8 cellular contexts compared by ENCODE assay signal in the genomic region with DNA sequence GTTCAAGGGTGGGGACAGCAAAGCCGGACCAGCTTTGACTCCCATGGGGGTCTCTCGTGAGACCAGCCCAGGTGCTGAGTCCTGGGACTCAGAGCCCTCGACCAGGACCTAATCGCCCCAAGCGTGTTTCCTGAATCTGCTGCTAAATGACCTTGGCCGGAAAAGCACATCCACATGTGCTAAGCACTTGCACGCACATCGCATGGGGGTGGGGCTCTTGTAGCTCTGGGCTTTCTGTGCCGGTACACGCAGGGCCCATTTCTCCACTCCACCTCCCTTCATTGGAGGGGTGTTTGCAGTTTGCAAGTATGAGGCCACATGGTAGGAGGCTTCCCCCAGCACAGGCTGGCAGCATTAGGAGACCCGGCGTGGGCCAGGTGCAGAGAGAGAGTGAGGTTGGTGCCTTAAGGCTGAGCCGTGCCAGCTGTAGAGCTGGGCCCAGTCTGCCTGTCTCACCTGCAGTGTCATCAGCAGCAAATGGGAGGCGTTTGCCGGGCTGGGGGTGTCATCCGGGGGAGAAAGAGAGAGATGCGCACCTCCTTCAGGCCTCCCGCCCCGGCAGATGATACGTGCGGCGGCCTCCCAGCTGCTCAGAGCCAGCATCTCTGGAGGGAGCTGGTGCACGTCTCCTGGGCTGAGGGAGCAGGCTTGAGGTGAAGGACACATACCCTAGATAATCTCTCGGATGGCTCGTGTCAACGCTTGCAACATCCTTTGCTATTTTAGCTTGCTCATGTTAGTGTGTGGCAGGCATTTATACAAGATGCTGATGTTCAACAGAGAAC. TPM values are rescaled to one million over a fixed set of nuclear protein-coding genes. Genes with fewer than 3 reads are reported as not detected.
DNase-seq lines count a peak whose midpoint lies in the region; ATAC-seq and TF ChIP-seq lines count a peak whose summit lies in the region.

No MANE protein-coding gene starts in this region.

- no peak for TF ChIP-seq POLR2A in Peyer's patch (IDR thresholded peaks at IDR 0.05)

- no peaks in the 10 kb centered on the region for H3K27me3 Mint-ChIP-seq in activated naive CD4-positive, alpha-beta T cell treated with anti-CD3 and anti-CD28 coated beads, Interleukin-2, amount 50 U/mL, for 24 hours
- H3K27me3 Mint-ChIP-seq in nephron progenitor cell (ENCODE audit: low read depth, poor library complexity), result no peaks in the 10 kb centered on the region

- H3K4me3 ChIP-seq in Peyer's patch, result no peak overlapping the region
- no peak overlapping the region for H3K4me3 ChIP-seq in left lung

- intact Hi-C loops in left lung (cut with DNase I), result loop anchor here in 1 of 2 donors (10.0 kb wide), 1 partner anchor 217 kb away; no protein-coding TSS in a partner anchor

- H3K4me3 Mint-ChIP-seq in activated naive CD4-positive, alpha-beta T cell treated with anti-CD3 and anti-CD28 coated beads, Interleukin-2, amount 50 U/mL, for 24 hours, result peak overlapping the region; percentile 90
- H3K4me3 Mint-ChIP-seq in nephron progenitor cell, result no peak overlapping the region

- no peaks in the 10 kb centered on the region for H3K9me3 Mint-ChIP-seq in activated naive CD4-positive, alpha-beta T cell treated with anti-CD3 and anti-CD28 coated beads, Interleukin-2, amount 50 U/mL, for 24 hours
- peaks cover 45% of the 10 kb centered on the region for H3K9me3 Mint-ChIP-seq in nephron progenitor cell

- H3K36me3 Mint-ChIP-seq in activated naive CD4-positive, alpha-beta T cell treated with anti-CD3 and anti-CD28 coated beads, Interleukin-2, amount 50 U/mL, for 24 hours, result no peaks in the 10 kb centered on the region
- H3K36me3 Mint-ChIP-seq in nephron progenitor cell (ENCODE audit: low read depth), result peaks cover 49% of the 10 kb centered on the region

- DNase-seq in Peyer's patch (peak in 2 of 3 donors; percentile 81 to 86), nephron progenitor cell (no peak), left lung (no peak), NCI-H2196 treated with DMSO at 0.1 percent for 48 hours (lab: John Stamatoyannopoulos, UW; ENCODE audit: unreplicated experiment) (no peak), A172 (ENCODE audit: low spot score) (no peak)

- TF ChIP-seq CTCF in Peyer's patch (IDR thresholded peaks at IDR 0.05) (no peak), nephron progenitor cell (IDR thresholded peaks at IDR 0.05) (no peak), left lung (IDR thresholded peaks at IDR 0.05) (no peak)

- H3K4me1 Mint-ChIP-seq in activated naive CD4-positive, alpha-beta T cell treated with anti-CD3 and anti-CD28 coated beads, Interleukin-2, amount 50 U/mL, for 24 hours, result peaks cover 61% of the 10 kb centered on the region
- peaks cover 37% of the 10 kb centered on the region for H3K4me1 Mint-ChIP-seq in nephron progenitor cell

- H3K27me3 ChIP-seq in Peyer's patch (no peaks in the 10 kb centered on the region), left lung (no peaks in the 10 kb centered on the region)

- H3K27ac ChIP-seq in Peyer's patch, result peak overlapping the region; percentile 60 to 88 (median 82)
- H3K27ac ChIP-seq in left lung, result peak overlapping the region in 1 of 2 donors; percentile 45

- peak; percentile 56 for ATAC-seq in GM19452 (IDR thresholded peaks at IDR 0.05; ENCODE audit: unreplicated experiment)
- no peak for ATAC-seq in left lung
- ATAC-seq in GM19467 (IDR thresholded peaks at IDR 0.05; ENCODE audit: unreplicated experiment), result no peak

- H3K36me3 ChIP-seq in Peyer's patch (no peaks in the 10 kb centered on the region), left lung (peaks cover 0 to 9% of the 10 kb centered on the region in 2 donors)

- peak overlapping the region; percentile 99 for H3K27ac Mint-ChIP-seq in activated naive CD4-positive, alpha-beta T cell treated with anti-CD3 and anti-CD28 coated beads, Interleukin-2, amount 50 U/mL, for 24 hours
- peak overlapping the region; percentile 42 for H3K27ac Mint-ChIP-seq in nephron progenitor cell

- H3K9me3 ChIP-seq in Peyer's patch, result no peaks in the 10 kb centered on the region
- H3K9me3 ChIP-seq in left lung, result no peaks in the 10 kb centered on the region

- peaks cover 0 to 22% (median 6%) of the 10 kb centered on the region in 4 donors for H3K4me1 ChIP-seq in Peyer's patch
- H3K4me1 ChIP-seq in left lung, result peaks cover 0 to 11% of the 10 kb centered on the region in 2 donors

RNA-seq across cellular contexts. Expression of gene CLCN4, which starts 45.2 kb away (rescaled TPM):
- 1 to 10 TPM in 2 of 4 donors, under 1 TPM in 1, not detected in 1; 0.35 to 4.3 (median 1.7) TPM for total RNA-seq in Peyer's patch
- total RNA-seq in left lung, result 10 to 100 TPM in 1 of 2 donors, 1 to 10 TPM in 1; 7.8 to 11.8 TPM
- 16.8 and 21.9 TPM in 2 replicates for total RNA-seq in A172 (2014; rRNA removed; shearing (Covaris generic))

Comparison
In these comparisons a context has a peak if more than half of its experiments do, and no peak if none do; other contexts are left out.
1. DNase-seq: peak in Peyer's patch (2 of 3); none in nephron progenitor cell (single experiment), left lung (0 of 2), NCI-H2196 treated with DMSO at 0.1 percent for 48 hours (single experiment) and A172 (single experiment).